Comparison of ENCODE assay signal across 37 cellular contexts in the genomic region with DNA sequence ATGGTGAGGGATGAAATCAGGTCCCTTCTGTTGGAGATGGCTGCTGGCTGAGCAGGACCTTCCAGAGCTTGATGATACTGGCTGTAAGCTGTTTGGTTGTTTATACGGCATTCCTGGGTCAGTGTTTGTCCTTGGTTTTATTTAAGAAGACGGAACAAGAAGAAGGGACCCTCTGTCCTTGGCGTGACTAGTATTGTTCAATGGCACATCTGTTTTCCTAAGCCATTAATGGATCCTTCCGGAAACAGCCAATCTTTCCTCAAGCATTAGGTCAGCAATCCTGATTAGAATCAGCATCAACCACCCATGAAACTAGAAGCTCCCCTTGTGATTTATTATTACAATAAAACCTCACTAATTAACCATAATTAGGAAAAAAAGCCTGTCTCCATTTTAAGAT.
"Had no signal": no experiment of that assay in that cellular context is flagged by ENCODE, and none has a peak within 500 bp of the region (broad histone marks: within the 10 kb centered on the region; RNA-seq: fewer than 3 reads in every experiment).

No MANE protein-coding gene starts in this region.

- DNase-seq: activated B cell treated with CpG ODN at 0.5 μM for 24 hours; activated CD4-positive, alpha-beta memory T cell treated with anti-CD3 and anti-CD28 coated beads for 36 hours; activated CD4-positive, alpha-beta T cell treated with anti-CD3 and anti-CD28 coated beads for 4 hours; activated CD4-positive, alpha-beta T cell treated with anti-CD3 and anti-CD28 coated beads, Interleukin-2, amount 50 U/mL, for 1 hour; activated CD4-positive, CD25-positive, alpha-beta regulatory T cell treated with anti-CD3 and anti-CD28 coated beads, Interleukin-2, amount 50 U/mL, for 72 hours; activated CD8-positive, alpha-beta memory T cell treated with anti-CD3 and anti-CD28 coated beads, Interleukin-2, amount 50 U/mL, for 4 hours; activated gamma-delta T cell treated with Interleukin-2 at 50 U/mL for 16 hours; activated naive CD4-positive, alpha-beta T cell treated with anti-CD3 and anti-CD28 coated beads, Interleukin-2, amount 10 ng/mL, durations not matched to agents 7 days and 5 days; activated naive CD8-positive, alpha-beta T cell treated with anti-CD3 and anti-CD28 coated beads, Interleukin-2, amount 50 U/mL, for 24 hours; activated T-cell treated with anti-CD3 and anti-CD28 coated beads for 4 hours; activated T-cell treated with anti-CD3 and anti-CD28 coated beads, Interleukin-2, amount 50 U/mL, for 4 hours; anterior cingulate cortex; central memory CD4-positive, alpha-beta T cell; MM.1S; MV-4-11; NCI-H1092; NCI-H1417; NCI-H187 treated with DMSO at 0.1 percent for 48 hours; NCI-H2081 treated with DMSO at 0.1 percent for 48 hours; NCI-H226; NCI-H446 treated with DMSO at 0.1 percent for 48 hours; NCI-H524; NCI-H748 treated with DMSO at 0.1 percent for 48 hours; NK-92 treated with Interleukin-12 subunit alpha and Interleukin-12 subunit beta, amount 100 ng/mL, for 24 hours; PC-3; Peyer's patch; RPMI8226; SHP77 treated with DMSO at 0.1 percent for 48 hours; SW 1271; T-helper 1 cell; T-helper 2 cell; T-helper 9 cell had no signal

- H3K36me3 ChIP-seq: Peyer's patch had no signal

- H3K36me3 Mint-ChIP-seq: activated CD4-positive, alpha-beta memory T cell treated with anti-CD3 and anti-CD28 coated beads for 36 hours; activated naive CD4-positive, alpha-beta T cell treated with anti-CD3 and anti-CD28 coated beads, Interleukin-2, amount 10 ng/mL, durations not matched to agents 7 days and 5 days; activated naive CD8-positive, alpha-beta T cell; brain had no signal

- H3K27ac Mint-ChIP-seq: activated B cell treated with CpG ODN at 0.5 μM for 24 hours; activated CD4-positive, alpha-beta memory T cell treated with anti-CD3 and anti-CD28 coated beads for 36 hours; activated naive CD4-positive, alpha-beta T cell treated with anti-CD3 and anti-CD28 coated beads, Interleukin-2, amount 10 ng/mL, durations not matched to agents 7 days and 5 days; activated naive CD8-positive, alpha-beta T cell; activated naive CD8-positive, alpha-beta T cell treated with anti-CD3 and anti-CD28 coated beads, Interleukin-2, amount 50 U/mL, for 24 hours; activated T-helper 1 cell treated with anti-CD3 and anti-CD28 coated beads, Interleukin-12 subunit alpha, Interleukin-12 subunit beta, Interleukin-2, Interleukin-4 antibody, amounts not matched to agents 30 ng/mL and 10 ng/mL and 1 ng/mL, durations not matched to agents 14 hours and 24 hours and 36 hours; brain had no signal

- H3K9ac ChIP-seq: KMS-11 had no signal

- H3K4me3 ChIP-seq: Peyer's patch had no signal

- H3K27me3 Mint-ChIP-seq: activated B cell treated with CpG ODN at 0.5 μM for 24 hours; activated CD4-positive, alpha-beta memory T cell treated with anti-CD3 and anti-CD28 coated beads for 36 hours; activated naive CD4-positive, alpha-beta T cell treated with anti-CD3 and anti-CD28 coated beads, Interleukin-2, amount 10 ng/mL, durations not matched to agents 7 days and 5 days; activated naive CD8-positive, alpha-beta T cell; activated naive CD8-positive, alpha-beta T cell treated with anti-CD3 and anti-CD28 coated beads, Interleukin-2, amount 50 U/mL, for 24 hours had no signal

- H3K4me3 Mint-ChIP-seq: activated B cell treated with CpG ODN at 0.5 μM for 24 hours; activated CD4-positive, alpha-beta memory T cell treated with anti-CD3 and anti-CD28 coated beads for 36 hours; activated naive CD4-positive, alpha-beta T cell treated with anti-CD3 and anti-CD28 coated beads, Interleukin-2, amount 10 ng/mL, durations not matched to agents 7 days and 5 days; activated naive CD8-positive, alpha-beta T cell; activated naive CD8-positive, alpha-beta T cell treated with anti-CD3 and anti-CD28 coated beads, Interleukin-2, amount 50 U/mL, for 24 hours; activated T-cell treated with anti-CD3 and anti-CD28 coated beads, Interleukin-2, amount 50 U/mL, for 4 hours; activated T-helper 1 cell treated with anti-CD3 and anti-CD28 coated beads, Interleukin-12 subunit alpha, Interleukin-12 subunit beta, Interleukin-2, Interleukin-4 antibody, amounts not matched to agents 30 ng/mL and 10 ng/mL and 1 ng/mL, durations not matched to agents 14 hours and 24 hours and 36 hours; brain had no signal

- H3K27me3 ChIP-seq: Peyer's patch had no signal

- H3K27ac ChIP-seq: KMS-11, Peyer's patch, VCaP had no signal

- H3K9me3 ChIP-seq: Peyer's patch had no signal

- H3K9me3 Mint-ChIP-seq: activated CD4-positive, alpha-beta memory T cell treated with anti-CD3 and anti-CD28 coated beads for 36 hours; activated naive CD4-positive, alpha-beta T cell treated with anti-CD3 and anti-CD28 coated beads, Interleukin-2, amount 10 ng/mL, durations not matched to agents 7 days and 5 days; activated T-cell treated with anti-CD3 and anti-CD28 coated beads, Interleukin-2, amount 50 U/mL, for 4 hours; activated T-helper 1 cell treated with anti-CD3 and anti-CD28 coated beads, Interleukin-12 subunit alpha, Interleukin-12 subunit beta, Interleukin-2, Interleukin-4 antibody, amounts not matched to agents 30 ng/mL and 10 ng/mL and 1 ng/mL, durations not matched to agents 14 hours and 24 hours and 36 hours had no signal

- H3K4me1 Mint-ChIP-seq: activated B cell treated with CpG ODN at 0.5 μM for 24 hours; activated naive CD4-positive, alpha-beta T cell treated with anti-CD3 and anti-CD28 coated beads, Interleukin-2, amount 10 ng/mL, durations not matched to agents 7 days and 5 days; activated naive CD8-positive, alpha-beta T cell treated with anti-CD3 and anti-CD28 coated beads, Interleukin-2, amount 50 U/mL, for 24 hours; brain had no signal

- ATAC-seq: activated naive CD8-positive, alpha-beta T cell treated with anti-CD3 and anti-CD28 coated beads, Interleukin-2, amount 50 U/mL, for 24 hours; activated T-cell treated with anti-CD3 and anti-CD28 coated beads, Interleukin-2, amount 50 U/mL, for 4 hours; PC-3 had no signal

- H3K4me1 ChIP-seq: Peyer's patch had no signal
